8 cellular contexts compared by ENCODE assay signal in the genomic region with DNA sequence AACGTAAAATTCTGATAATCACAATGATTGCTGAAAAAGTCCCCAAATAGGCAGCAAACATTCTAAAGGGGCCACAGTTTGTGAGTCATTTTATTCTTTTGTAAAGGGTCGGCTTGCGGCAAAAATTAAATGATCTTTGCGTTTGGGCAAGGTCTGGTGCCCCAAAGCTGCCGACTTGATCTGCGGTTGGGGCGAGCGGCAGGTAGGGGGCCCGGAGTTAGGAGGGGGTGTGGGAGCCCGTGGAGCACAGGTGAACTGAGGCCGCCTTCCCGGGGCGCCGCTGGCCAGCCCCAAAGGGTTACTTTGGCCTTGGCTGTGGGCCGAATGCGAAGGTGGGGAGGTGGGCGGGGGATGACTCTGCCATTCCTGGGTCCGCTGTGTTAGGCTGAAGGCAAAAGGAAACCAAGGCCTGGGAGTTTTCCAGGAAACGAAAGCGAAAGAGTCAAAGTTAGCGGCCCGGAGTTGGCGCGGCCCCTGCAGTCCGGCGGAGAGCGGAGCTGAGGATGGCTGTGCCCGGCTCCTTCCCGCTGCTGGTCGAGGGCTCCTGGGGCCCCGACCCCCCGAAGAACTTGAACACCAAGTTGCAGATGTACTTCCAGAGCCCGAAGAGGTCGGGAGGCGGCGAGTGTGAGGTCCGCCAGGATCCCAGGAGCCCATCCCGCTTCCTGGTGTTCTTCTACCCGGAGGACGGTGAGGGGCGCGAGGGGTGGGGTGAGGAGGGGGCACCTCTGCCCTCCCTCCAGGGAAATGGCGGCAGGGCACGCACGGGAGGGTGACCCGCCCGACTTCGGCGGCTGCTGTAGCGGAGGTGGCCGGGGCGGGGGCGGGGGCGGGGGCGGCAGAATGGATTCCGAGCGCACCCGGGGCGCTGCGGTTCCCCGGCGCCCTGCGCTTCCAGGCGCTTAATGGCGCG. TPM values are rescaled to one million over a fixed set of nuclear protein-coding genes. Genes with fewer than 3 reads are reported as not detected.
DNase-seq lines count a peak whose midpoint lies in the region; ATAC-seq and TF ChIP-seq lines count a peak whose summit lies in the region.

A gene with protein sequence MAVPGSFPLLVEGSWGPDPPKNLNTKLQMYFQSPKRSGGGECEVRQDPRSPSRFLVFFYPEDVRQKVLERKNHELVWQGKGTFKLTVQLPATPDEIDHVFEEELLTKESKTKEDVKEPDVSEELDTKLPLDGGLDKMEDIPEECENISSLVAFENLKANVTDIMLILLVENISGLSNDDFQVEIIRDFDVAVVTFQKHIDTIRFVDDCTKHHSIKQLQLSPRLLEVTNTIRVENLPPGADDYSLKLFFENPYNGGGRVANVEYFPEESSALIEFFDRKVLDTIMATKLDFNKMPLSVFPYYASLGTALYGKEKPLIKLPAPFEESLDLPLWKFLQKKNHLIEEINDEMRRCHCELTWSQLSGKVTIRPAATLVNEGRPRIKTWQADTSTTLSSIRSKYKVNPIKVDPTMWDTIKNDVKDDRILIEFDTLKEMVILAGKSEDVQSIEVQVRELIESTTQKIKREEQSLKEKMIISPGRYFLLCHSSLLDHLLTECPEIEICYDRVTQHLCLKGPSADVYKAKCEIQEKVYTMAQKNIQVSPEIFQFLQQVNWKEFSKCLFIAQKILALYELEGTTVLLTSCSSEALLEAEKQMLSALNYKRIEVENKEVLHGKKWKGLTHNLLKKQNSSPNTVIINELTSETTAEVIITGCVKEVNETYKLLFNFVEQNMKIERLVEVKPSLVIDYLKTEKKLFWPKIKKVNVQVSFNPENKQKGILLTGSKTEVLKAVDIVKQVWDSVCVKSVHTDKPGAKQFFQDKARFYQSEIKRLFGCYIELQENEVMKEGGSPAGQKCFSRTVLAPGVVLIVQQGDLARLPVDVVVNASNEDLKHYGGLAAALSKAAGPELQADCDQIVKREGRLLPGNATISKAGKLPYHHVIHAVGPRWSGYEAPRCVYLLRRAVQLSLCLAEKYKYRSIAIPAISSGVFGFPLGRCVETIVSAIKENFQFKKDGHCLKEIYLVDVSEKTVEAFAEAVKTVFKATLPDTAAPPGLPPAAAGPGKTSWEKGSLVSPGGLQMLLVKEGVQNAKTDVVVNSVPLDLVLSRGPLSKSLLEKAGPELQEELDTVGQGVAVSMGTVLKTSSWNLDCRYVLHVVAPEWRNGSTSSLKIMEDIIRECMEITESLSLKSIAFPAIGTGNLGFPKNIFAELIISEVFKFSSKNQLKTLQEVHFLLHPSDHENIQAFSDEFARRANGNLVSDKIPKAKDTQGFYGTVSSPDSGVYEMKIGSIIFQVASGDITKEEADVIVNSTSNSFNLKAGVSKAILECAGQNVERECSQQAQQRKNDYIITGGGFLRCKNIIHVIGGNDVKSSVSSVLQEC (N-terminal part only) (plus strand): TSS at position 459 of the 913 bp plus-strand sequence. CDS start 45 bp downstream, at position 504.

- H3K36me3 ChIP-seq in OCI-LY3 (replicated peaks; ENCODE audit: low read depth, low read length) (peaks cover 24% of the 10 kb centered on the region), muscle layer of colon (ENCODE audit: insufficient read depth, low read length) (peaks cover 3% of the 10 kb centered on the region)

- peak within 1 kb of the TSS; percentile 91 for H3K4me3 ChIP-seq in OCI-LY3 (ENCODE audit: low read length)
- H3K4me3 ChIP-seq in muscle layer of colon (ENCODE audit: low read depth in 1 of 2, low read length in 2 of 2) = peak within 1 kb of the TSS; percentile 82 to 86

- peak within 1 kb of the TSS; percentile 92 for H3K4me2 ChIP-seq in OCI-LY3 (ENCODE audit: low read length)

- ATAC-seq in HG03095 (IDR thresholded peaks at IDR 0.05; ENCODE audit: unreplicated experiment) (peak; percentile 36), esophagus mucosa (peak; percentile 64)

- H3K9me3 ChIP-seq in OCI-LY3 (ENCODE audit: insufficient read depth, low read length) = peaks cover 4% of the 10 kb centered on the region
- no peaks in the 10 kb centered on the region for H3K9me3 ChIP-seq in muscle layer of colon (ENCODE audit: low read length)

- H3K9ac ChIP-seq in OCI-LY3 (ENCODE audit: low read length) (peak within 1 kb of the TSS; percentile 94), muscle layer of colon (ENCODE audit: low read length) (peak within 1 kb of the TSS; percentile 80)

- H3K4me1 ChIP-seq in OCI-LY3 (ENCODE audit: low read length) (peaks cover 43% of the 10 kb centered on the region), muscle layer of colon (ENCODE audit: insufficient read depth, low read length) (peaks cover 31% of the 10 kb centered on the region)

- H3K79me2 ChIP-seq in OCI-LY3 (ENCODE audit: low read length) = peaks cover 56% of the 10 kb centered on the region

- H3K27me3 ChIP-seq in OCI-LY3 (ENCODE audit: low read depth, low read length) (no peaks in the 10 kb centered on the region), muscle layer of colon (ENCODE audit: control insufficient read depth in 1 of 2, insufficient read depth in 2 of 2, low read length in 2 of 2) (no peaks in the 10 kb centered on the region)

- peak; percentile 60 to 73 (median 69) for DNase-seq in NCI-H1417 (lab: John Stamatoyannopoulos, UW)
- DNase-seq in NCI-H1417 treated with DMSO at 0.1 percent for 48 hours (lab: John Stamatoyannopoulos, UW) = no peak
- DNase-seq in activated T-cell treated with anti-CD3 and anti-CD28 coated beads, Interleukin-2, amount 50 U/mL, for 48 hours = peak; percentile 70 to 78
- DNase-seq in stimulated activated CD8-positive, alpha-beta memory T cell treated with anti-CD3 and anti-CD28 coated beads, Interleukin-7, amount 100 ng/mL, for 48 hours (ENCODE audit: extremely low read depth in 1 of 2, low read depth in 1 of 2) = peak; percentile 31 to 44

- H3K27ac ChIP-seq in OCI-LY3 (ENCODE audit: low read length) (peak within 1 kb of the TSS; percentile 93), muscle layer of colon (ENCODE audit: low read depth, low read length) (peak within 1 kb of the TSS; percentile 98)

- no peak; the same call in 1 of the 2 replicates for TF ChIP-seq CTCF in OCI-LY3 (IDR thresholded peaks at IDR 0.05; ENCODE audit: low read depth, low read length)

- peak within 1 kb of the TSS; percentile 56 for H2AFZ ChIP-seq in OCI-LY3 (ENCODE audit: low read depth, low read length)

- peaks cover 16% of the 10 kb centered on the region for H4K20me1 ChIP-seq in OCI-LY3 (ENCODE audit: insufficient read depth, low read length)

RNA-seq across cellular contexts. Expression of the gene that starts here (rescaled TPM):
- total RNA-seq in esophagus mucosa = 15.9 TPM
